Comparison of ENCODE assay signal across 8 cellular contexts in genomic region chr19:1255186-1256161, GRCh38. TPM values are rescaled to one million over a fixed set of nuclear protein-coding genes. Genes with fewer than 3 reads are reported as not detected.
DNase-seq lines count a peak whose midpoint lies in the region; TF ChIP-seq lines count a peak whose summit lies in the region.
"Had no signal": no experiment of that assay in that cellular context is flagged by ENCODE, and none has a peak within 500 bp of the region (broad histone marks: within the 10 kb centered on the region; RNA-seq: fewer than 3 reads in every experiment).

No MANE protein-coding gene starts in this region.

- H3K4me1 ChIP-seq in ascending aorta: peaks cover 36 to 53% of the 10 kb centered on the region in 2 donors
- peaks cover 62% of the 10 kb centered on the region for H3K4me1 ChIP-seq in mesenchymal stem cell (ENCODE audit: control insufficient read depth, insufficient read depth, low read depth, low read length)

- H3K27ac Mint-ChIP-seq in HFFc6: peak overlapping the region; percentile 73

- H2BK15ac ChIP-seq in mesenchymal stem cell (ENCODE audit: low read depth, poor library complexity, severe bottlenecking): peak overlapping the region; percentile 6

- H3K9me3 Mint-ChIP-seq in HFFc6: no peaks in the 10 kb centered on the region

- peak overlapping the region; percentile 3 for H2AK5ac ChIP-seq in mesenchymal stem cell (ENCODE audit: low read length, severe bottlenecking)

- H4K91ac ChIP-seq in mesenchymal stem cell (ENCODE audit: low read length): peak overlapping the region; percentile 65

- WGBS in mesenchymal stem cell: 90% methylated on average over 52 of the region's 52 CpGs

- 0 out of 2 replicates have a peak overlapping the region, but pooled peaks have one; percentile 56 for H3K4me3 Mint-ChIP-seq in HFFc6

- H3K36me3 ChIP-seq in ascending aorta: peaks cover 52 to 61% of the 10 kb centered on the region in 2 donors
- H3K36me3 ChIP-seq in mesenchymal stem cell (ENCODE audit: control insufficient read depth in 1 of 2, insufficient read depth in 2 of 2, low read depth in 1 of 2, low read length in 2 of 2): peaks cover 51 to 87% of the 10 kb centered on the region in 2 experiments

- no peaks in the 10 kb centered on the region for H3K27me3 ChIP-seq in ascending aorta
- no peaks in the 10 kb centered on the region for H3K27me3 ChIP-seq in mesenchymal stem cell (ENCODE audit: control insufficient read depth in 1 of 2, insufficient read depth in 1 of 2, low read length in 2 of 2)

- peaks cover 18% of the 10 kb centered on the region for H3K36me3 Mint-ChIP-seq in HFFc6 (ENCODE audit: low read depth)

- H2BK5ac ChIP-seq in mesenchymal stem cell (ENCODE audit: low read depth, low read length, poor library complexity, severe bottlenecking): no peak overlapping the region

- no peak overlapping the region for H3K4me2 ChIP-seq in mesenchymal stem cell (ENCODE audit: low read length, poor library complexity, severe bottlenecking)

- H2BK12ac ChIP-seq in mesenchymal stem cell (ENCODE audit: low read length in 2 of 2): peak overlapping the region in 1 of 2 experiments; percentile 29

- H3K9me3 ChIP-seq in ascending aorta: no peaks in the 10 kb centered on the region
- no peaks in the 10 kb centered on the region for H3K9me3 ChIP-seq in mesenchymal stem cell (ENCODE audit: control insufficient read depth, low read length)

- H3K14ac ChIP-seq in mesenchymal stem cell (ENCODE audit: low read length in 2 of 2): peak overlapping the region in 1 of 2 experiments; percentile 80

- H3K4ac ChIP-seq in mesenchymal stem cell (ENCODE audit: low read depth in 1 of 2, low read length in 2 of 2): no peak overlapping the region

- no peak for DNase-seq in HFFc6
- no peak for DNase-seq in ascending aorta (ENCODE audit: low spot score in 2 of 2)
- DNase-seq in mesenchymal stem cell: no peak
- DNase-seq in substantia nigra (lab: John Stamatoyannopoulos, UW): peak; percentile 42 to 90 (median 74)
- no peak for DNase-seq in NOMO-1 treated with DMSO at 0.1 percent for 48 hours (lab: John Stamatoyannopoulos, UW; ENCODE audit: unreplicated experiment)
- DNase-seq in NCI-H128 (lab: John Stamatoyannopoulos, UW; ENCODE audit: unreplicated experiment): no peak
- no peak for DNase-seq in islet precursor cell
- DNase-seq: NCI-H1092 treated with DMSO at 0.1 percent for 48 hours had no signal

- peak overlapping the region in 1 of 2 donors; percentile 95 for H3K4me3 ChIP-seq in ascending aorta
- H3K4me3 ChIP-seq in mesenchymal stem cell (ENCODE audit: insufficient read depth in 1 of 2, low read depth in 1 of 2, low read length in 2 of 2): peak overlapping the region in 1 of 2 experiments; percentile 73

- H2BK120ac ChIP-seq in mesenchymal stem cell (ENCODE audit: low read depth, low read length): peak overlapping the region; percentile 13

- no peak overlapping the region for H3K23ac ChIP-seq in mesenchymal stem cell (ENCODE audit: low read length in 2 of 2)

- H3K9ac ChIP-seq in mesenchymal stem cell (ENCODE audit: low read length): peak overlapping the region; percentile 96

- H3K27ac ChIP-seq in ascending aorta (peak overlapping the region; percentile 94 to 98), mesenchymal stem cell (ENCODE audit: low read length, poor library complexity, severe bottlenecking) (peak overlapping the region; percentile 37), substantia nigra (ENCODE audit: low read depth, low read length, poor library complexity, severe bottlenecking) (peak overlapping the region; percentile 100)

- peak overlapping the region; percentile 45 to 86 for H3K18ac ChIP-seq in mesenchymal stem cell (ENCODE audit: low read depth in 1 of 2, low read length in 2 of 2)

- TF ChIP-seq CTCF in HFFc6 (IDR thresholded peaks at IDR 0.05) (no peak), ascending aorta (IDR thresholded peaks at IDR 0.05) (no peak)

- H2AFZ ChIP-seq in mesenchymal stem cell (ENCODE audit: low read depth, low read length): no peak overlapping the region

- peaks cover 29% of the 10 kb centered on the region for H3K27me3 Mint-ChIP-seq in HFFc6 (ENCODE audit: insufficient read depth)

- peak overlapping the region; percentile 82 for H4K8ac ChIP-seq in mesenchymal stem cell (ENCODE audit: low read length)

- peaks cover 1% of the 10 kb centered on the region for H3K79me1 ChIP-seq in mesenchymal stem cell (replicated peaks; ENCODE audit: low read length, poor library complexity, severe bottlenecking)

- intact Hi-C loops in ascending aorta (cut with DNase I): no loop called here

- peaks cover 42% of the 10 kb centered on the region for H3K4me1 Mint-ChIP-seq in HFFc6 (ENCODE audit: low read depth)

RNA-seq across cellular contexts. Expression of gene MIDN, which starts 7.1 kb away (rescaled TPM):
- total RNA-seq in HFFc6 (2021; fragmentation: NEBNext Ultra II Directional; extraction: Animal tissue kit (Norgen Biotek cat#: 25700)): 10 to 100 TPM; 58.4 to 73.3 (median 67.4) TPM
- 307 TPM for total RNA-seq in ascending aorta
- 58.6 TPM for polyA plus RNA-seq in mesenchymal stem cell (2013, experiment 1 of 2)
- polyA plus RNA-seq in mesenchymal stem cell (2013, experiment 2 of 2): 58.0 TPM

RNA-seq across cellular contexts. Expression of gene CIRBP, which starts 13.7 kb away (rescaled TPM):
- total RNA-seq in HFFc6 (2021; fragmentation: NEBNext Ultra II Directional; extraction: Animal tissue kit (Norgen Biotek cat#: 25700)): 100 to 1,000 TPM; 160 to 243 (median 190) TPM
- 442 TPM for total RNA-seq in ascending aorta
- polyA plus RNA-seq in mesenchymal stem cell (2013, experiment 1 of 2): 118 TPM
- polyA plus RNA-seq in mesenchymal stem cell (2013, experiment 2 of 2): 120 TPM

RNA-seq across cellular contexts. Expression of gene ATP5F1D, which starts 13.9 kb away (rescaled TPM):
- total RNA-seq in HFFc6 (2021; fragmentation: NEBNext Ultra II Directional; extraction: Animal tissue kit (Norgen Biotek cat#: 25700)): 100 to 1,000 TPM; 190 to 243 (median 217) TPM
- 232 TPM for total RNA-seq in ascending aorta
- 121 TPM for polyA plus RNA-seq in mesenchymal stem cell (2013, experiment 1 of 2)
- polyA plus RNA-seq in mesenchymal stem cell (2013, experiment 2 of 2): 127 TPM

RNA-seq across cellular contexts. Expression of gene CBARP, which starts 17.7 kb away (rescaled TPM):
- 10 to 100 TPM in 1 of 6 experiments, 1 to 10 TPM in 5; 7.6 to 12.7 (median 8.6) TPM for total RNA-seq in HFFc6 (2021; fragmentation: NEBNext Ultra II Directional; extraction: Animal tissue kit (Norgen Biotek cat#: 25700))
- total RNA-seq in ascending aorta: 1.9 TPM
- 8.1 TPM for polyA plus RNA-seq in mesenchymal stem cell (2013, experiment 1 of 2)
- 8.0 TPM for polyA plus RNA-seq in mesenchymal stem cell (2013, experiment 2 of 2)

RNA-seq across cellular contexts. Expression of gene FAM174C, which starts 19.9 kb away (rescaled TPM):
- 10 to 100 TPM; 54.2 to 77.6 (median 63.8) TPM for total RNA-seq in HFFc6 (2021; fragmentation: NEBNext Ultra II Directional; extraction: Animal tissue kit (Norgen Biotek cat#: 25700))
- total RNA-seq in ascending aorta: 156 TPM
- 60.2 TPM for polyA plus RNA-seq in mesenchymal stem cell (2013, experiment 1 of 2)
- 59.6 TPM for polyA plus RNA-seq in mesenchymal stem cell (2013, experiment 2 of 2)

Comparison
In these comparisons a context has a peak if more than half of its experiments do, and no peak if none do; other contexts are left out.
1. DNase-seq: peak in substantia nigra (49 of 49); none in HFFc6 (single experiment), ascending aorta (0 of 2), mesenchymal stem cell (single experiment), NOMO-1 treated with DMSO at 0.1 percent for 48 hours (single experiment), NCI-H128 (single experiment) and islet precursor cell (single experiment).
2. H3K27ac ChIP-seq: peak in every context shown above with its lines; median percentile 100 in substantia nigra; 96 in ascending aorta; 37 in mesenchymal stem cell.